Comparison of ENCODE assay signal across 16 cellular contexts in the genomic region with DNA sequence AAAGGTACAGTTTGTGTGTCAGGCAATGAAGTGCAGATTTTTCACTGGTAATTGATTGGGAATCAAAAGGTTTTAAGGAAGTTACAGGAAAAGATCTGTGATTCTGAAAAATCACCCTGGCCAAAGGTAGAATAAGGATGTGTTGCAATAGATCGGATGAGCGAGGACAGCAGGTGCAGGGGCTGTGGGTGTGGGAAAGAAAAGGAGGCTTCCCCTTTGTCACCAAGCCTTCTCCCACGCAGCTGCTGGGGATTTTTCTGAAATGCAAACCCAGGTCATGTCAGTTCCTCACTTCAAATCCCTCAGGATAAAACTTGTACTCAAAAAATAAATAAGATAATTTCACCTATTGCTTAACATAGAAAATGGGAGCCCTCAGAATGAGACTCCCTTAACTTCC. TPM values are rescaled to one million over a fixed set of nuclear protein-coding genes. Genes with fewer than 3 reads are reported as not detected.
DNase-seq lines count a peak whose midpoint lies in the region; ATAC-seq and TF ChIP-seq lines count a peak whose summit lies in the region.
"Had no signal": no experiment of that assay in that cellular context is flagged by ENCODE, and none has a peak within 500 bp of the region (broad histone marks: within the 10 kb centered on the region; RNA-seq: fewer than 3 reads in every experiment).

No MANE protein-coding gene starts in this region.

- H3K4me3 Mint-ChIP-seq in activated CD4-positive, alpha-beta T cell treated with anti-CD3 and anti-CD28 coated beads for 36 hours: no peak overlapping the region
- H3K4me3 Mint-ChIP-seq in activated T-helper 1 cell treated with anti-CD3 and anti-CD28 coated beads, Interleukin-12 subunit alpha, Interleukin-12 subunit beta, Interleukin-2, Interleukin-4 antibody, amounts not matched to agents 30 ng/mL and 10 ng/mL and 1 ng/mL, durations not matched to agents 14 hours and 24 hours and 36 hours: peak overlapping the region; percentile 5
- H3K4me3 Mint-ChIP-seq: neural progenitor cell had no signal

- H3K4me1 ChIP-seq in osteoblast (ENCODE audit: insufficient read depth, low read length) (peaks cover 26% of the 10 kb centered on the region), smooth muscle cell (ENCODE audit: low read depth) (no peaks in the 10 kb centered on the region)
- H3K4me1 ChIP-seq: neural progenitor cell had no signal

- ATAC-seq in activated CD4-positive, alpha-beta T cell treated with anti-CD3 and anti-CD28 coated beads for 36 hours: no peak
- ATAC-seq in HG02885 (IDR thresholded peaks at IDR 0.05; ENCODE audit: poor library complexity, unreplicated experiment) (peak; percentile 26), HG03460 (IDR thresholded peaks at IDR 0.05; ENCODE audit: unreplicated experiment) (no peak)
- ATAC-seq: left lung had no signal

- WGBS in smooth muscle cell (ENCODE audit: low lambda C conversion rate): 87% methylated on average over 3 of the region's 3 CpGs

- H3K79me2 ChIP-seq in osteoblast (ENCODE audit: insufficient read depth, low read length): no peaks in the 10 kb centered on the region
- H3K79me2 ChIP-seq in smooth muscle cell (ENCODE audit: low read depth): no peaks in the 10 kb centered on the region

- no peak overlapping the region for H2AFZ ChIP-seq in osteoblast (ENCODE audit: low read length)
- H2AFZ ChIP-seq in smooth muscle cell (ENCODE audit: low read depth): no peak overlapping the region
- H2AFZ ChIP-seq: neural progenitor cell had no signal

- H3F3A ChIP-seq in smooth muscle cell (ENCODE audit: low read depth): no peaks in the 10 kb centered on the region

- H3K9me3 Mint-ChIP-seq in activated CD4-positive, alpha-beta T cell treated with anti-CD3 and anti-CD28 coated beads for 36 hours (ENCODE audit: low read depth): no peaks in the 10 kb centered on the region
- H3K9me3 Mint-ChIP-seq in activated T-helper 1 cell treated with anti-CD3 and anti-CD28 coated beads, Interleukin-12 subunit alpha, Interleukin-12 subunit beta, Interleukin-2, Interleukin-4 antibody, amounts not matched to agents 30 ng/mL and 10 ng/mL and 1 ng/mL, durations not matched to agents 14 hours and 24 hours and 36 hours: no peaks in the 10 kb centered on the region

- no peaks in the 10 kb centered on the region for H3K27me3 ChIP-seq in osteoblast (ENCODE audit: insufficient read depth, low read length)
- peaks cover 44% of the 10 kb centered on the region for H3K27me3 ChIP-seq in smooth muscle cell (ENCODE audit: low read depth)
- H3K27me3 ChIP-seq: left lung, sigmoid colon, tibial artery had no signal

- H3K4me2 ChIP-seq in osteoblast (ENCODE audit: insufficient read depth, low read length): no peak overlapping the region
- H3K4me2 ChIP-seq in smooth muscle cell: no peak overlapping the region
- H3K4me2 ChIP-seq: neural progenitor cell had no signal

- H3K4me1 Mint-ChIP-seq in activated CD4-positive, alpha-beta T cell treated with anti-CD3 and anti-CD28 coated beads for 36 hours: peaks cover 56% of the 10 kb centered on the region
- H3K4me1 Mint-ChIP-seq in activated T-helper 1 cell treated with anti-CD3 and anti-CD28 coated beads, Interleukin-12 subunit alpha, Interleukin-12 subunit beta, Interleukin-2, Interleukin-4 antibody, amounts not matched to agents 30 ng/mL and 10 ng/mL and 1 ng/mL, durations not matched to agents 14 hours and 24 hours and 36 hours (ENCODE audit: low read depth): peaks cover 49% of the 10 kb centered on the region

- TF ChIP-seq CTCF in osteoblast (IDR thresholded peaks at IDR 0.05; ENCODE audit: extremely low read depth, low read depth, low read length): no peak
- TF ChIP-seq CTCF in smooth muscle cell (IDR thresholded peaks at IDR 0.05; ENCODE audit: borderline replicate concordance, insufficient read depth, poor library complexity, severe bottlenecking): no peak

- CTCF ChIA-PET in activated CD4-positive, alpha-beta T cell treated with anti-CD3 and anti-CD28 coated beads for 36 hours (lab: Charles Lee): interaction anchor here (0.7 to 1.1 kb wide), 3 partner anchors 11 to 513 kb away, joined by 3 read pairs; no protein-coding TSS in a partner anchor

- POLR2A ChIA-PET in activated CD4-positive, alpha-beta T cell treated with anti-CD3 and anti-CD28 coated beads for 36 hours (lab: Charles Lee): interaction anchor here (1.0 kb wide), 1 partner anchor 196 kb away, joined by 3 read pairs; no protein-coding TSS in a partner anchor

- H4K20me1 ChIP-seq in osteoblast (ENCODE audit: insufficient read depth, low read length) (no peaks in the 10 kb centered on the region), smooth muscle cell (ENCODE audit: low read depth) (no peaks in the 10 kb centered on the region)

- H3K36me3 ChIP-seq in osteoblast (ENCODE audit: insufficient read depth, low read length) (no peaks in the 10 kb centered on the region), smooth muscle cell (ENCODE audit: low read depth) (no peaks in the 10 kb centered on the region)
- H3K36me3 ChIP-seq: cardiac muscle cell, left lung, neural progenitor cell, sigmoid colon, tibial artery had no signal

- H3K27ac Mint-ChIP-seq in activated CD4-positive, alpha-beta T cell treated with anti-CD3 and anti-CD28 coated beads for 36 hours: no peak overlapping the region
- peak overlapping the region; percentile 35 for H3K27ac Mint-ChIP-seq in activated T-helper 1 cell treated with anti-CD3 and anti-CD28 coated beads, Interleukin-12 subunit alpha, Interleukin-12 subunit beta, Interleukin-2, Interleukin-4 antibody, amounts not matched to agents 30 ng/mL and 10 ng/mL and 1 ng/mL, durations not matched to agents 14 hours and 24 hours and 36 hours
- H3K27ac Mint-ChIP-seq: neural progenitor cell had no signal

- H3K9ac ChIP-seq in smooth muscle cell (ENCODE audit: low read depth): no peak overlapping the region
- H3K9ac ChIP-seq: neural progenitor cell had no signal

- H3K9me3 ChIP-seq in osteoblast (ENCODE audit: low read depth, low read length): no peaks in the 10 kb centered on the region
- no peaks in the 10 kb centered on the region for H3K9me3 ChIP-seq in smooth muscle cell (replicated peaks; ENCODE audit: low read depth)
- H3K9me3 ChIP-seq: left lung, sigmoid colon, tibial artery had no signal

- H3K36me3 Mint-ChIP-seq in activated CD4-positive, alpha-beta T cell treated with anti-CD3 and anti-CD28 coated beads for 36 hours (ENCODE audit: low read depth): no peaks in the 10 kb centered on the region
- H3K36me3 Mint-ChIP-seq in activated T-helper 1 cell treated with anti-CD3 and anti-CD28 coated beads, Interleukin-12 subunit alpha, Interleukin-12 subunit beta, Interleukin-2, Interleukin-4 antibody, amounts not matched to agents 30 ng/mL and 10 ng/mL and 1 ng/mL, durations not matched to agents 14 hours and 24 hours and 36 hours (ENCODE audit: low read depth): no peaks in the 10 kb centered on the region

- intact Hi-C loops in activated CD4-positive, alpha-beta T cell treated with anti-CD3 and anti-CD28 coated beads for 36 hours (cut with DNase I, micrococcal nuclease): no loop called here
- intact Hi-C loops in activated T-helper 1 cell treated with anti-CD3 and anti-CD28 coated beads, Interleukin-12 subunit alpha, Interleukin-12 subunit beta, Interleukin-2, Interleukin-4 antibody, amounts not matched to agents 30 ng/mL and 10 ng/mL and 1 ng/mL, durations not matched to agents 14 hours and 24 hours and 36 hours (cut with micrococcal nuclease): no loop called here

- H3K27ac ChIP-seq in osteoblast (ENCODE audit: low read depth, low read length) (peak overlapping the region; percentile 26), smooth muscle cell (ENCODE audit: low read depth) (no peak overlapping the region)
- H3K27ac ChIP-seq: cardiac muscle cell, left lung, neural progenitor cell, sigmoid colon, tibial artery had no signal

- DNase-seq in activated CD4-positive, alpha-beta T cell treated with anti-CD3 and anti-CD28 coated beads for 36 hours: peak; percentile 54
- no peak for DNase-seq in activated CD4-positive, alpha-beta T cell treated with anti-CD3 and anti-CD28 coated beads, Interleukin-2, amount 50 U/mL, for 4 hours
- DNase-seq in activated T-helper 1 cell treated with anti-CD3 and anti-CD28 coated beads, Interleukin-12 subunit alpha, Interleukin-12 subunit beta, Interleukin-2, Interleukin-4 antibody, amounts not matched to agents 30 ng/mL and 10 ng/mL and 1 ng/mL, durations not matched to agents 14 hours and 24 hours and 36 hours (ENCODE audit: low spot score): no peak
- DNase-seq in osteoblast (ENCODE audit: insufficient read length, low spot score, missing footprints) (no peak), smooth muscle cell (lab: John Stamatoyannopoulos, UW; ENCODE audit: unreplicated experiment) (no peak)
- no peak for DNase-seq in activated CD4-positive, CD25-positive, alpha-beta regulatory T cell (lab: John Stamatoyannopoulos, UW)
- DNase-seq: glutamatergic neuron, left lung, NCI-H1092 treated with DMSO at 0.1 percent for 48 hours, RPMI8226, sigmoid colon, tibial artery had no signal

- H3K4me3 ChIP-seq in osteoblast (ENCODE audit: insufficient read depth, low read length): no peak overlapping the region
- H3K4me3 ChIP-seq in smooth muscle cell: no peak overlapping the region
- H3K4me3 ChIP-seq: cardiac muscle cell, left lung, neural progenitor cell, sigmoid colon, tibial artery had no signal

- no peaks in the 10 kb centered on the region for H3K27me3 Mint-ChIP-seq in activated CD4-positive, alpha-beta T cell treated with anti-CD3 and anti-CD28 coated beads for 36 hours
- H3K27me3 Mint-ChIP-seq in activated T-helper 1 cell treated with anti-CD3 and anti-CD28 coated beads, Interleukin-12 subunit alpha, Interleukin-12 subunit beta, Interleukin-2, Interleukin-4 antibody, amounts not matched to agents 30 ng/mL and 10 ng/mL and 1 ng/mL, durations not matched to agents 14 hours and 24 hours and 36 hours (ENCODE audit: insufficient read depth): peaks cover 5% of the 10 kb centered on the region

RNA-seq across cellular contexts. Expression of gene ARHGAP17, which starts 47.9 kb away (rescaled TPM):
- 10 to 100 TPM; 55.1 to 60.4 TPM for total RNA-seq in activated CD4-positive, alpha-beta T cell treated with anti-CD3 and anti-CD28 coated beads for 36 hours
- 80.2 and 87.3 TPM in 2 replicates for total RNA-seq in activated T-helper 1 cell treated with anti-CD3 and anti-CD28 coated beads, Interleukin-12 subunit alpha, Interleukin-12 subunit beta, Interleukin-2, Interleukin-4 antibody, amounts not matched to agents 30 ng/mL and 10 ng/mL and 1 ng/mL, durations not matched to agents 14 hours and 24 hours and 36 hours
- total RNA-seq in osteoblast: 34.7 and 40.1 TPM in 2 replicates
- total RNA-seq in smooth muscle cell: 24.1 and 34.6 TPM in 2 replicates
- 38.3 and 40.5 TPM in 2 replicates for polyA plus RNA-seq in smooth muscle cell

RNA-seq across cellular contexts. Expression of gene LCMT1, which starts 48.4 kb away (rescaled TPM):
- 10 to 100 TPM; 33.3 to 36.2 TPM for total RNA-seq in activated CD4-positive, alpha-beta T cell treated with anti-CD3 and anti-CD28 coated beads for 36 hours
- total RNA-seq in activated T-helper 1 cell treated with anti-CD3 and anti-CD28 coated beads, Interleukin-12 subunit alpha, Interleukin-12 subunit beta, Interleukin-2, Interleukin-4 antibody, amounts not matched to agents 30 ng/mL and 10 ng/mL and 1 ng/mL, durations not matched to agents 14 hours and 24 hours and 36 hours: 39.1 and 40.1 TPM in 2 replicates
- total RNA-seq in osteoblast (35.5 and 39.5 TPM in 2 replicates), smooth muscle cell (29.5 and 57.6 TPM in 2 replicates)
- polyA plus RNA-seq in smooth muscle cell: 45.3 and 52.5 TPM in 2 replicates
